Comparison of ENCODE assay signal across 11 cellular contexts in genomic region chr10:115432188-115432819, GRCh38.
DNase-seq lines count a peak whose midpoint lies in the region; ATAC-seq and TF ChIP-seq lines count a peak whose summit lies in the region.
"Had no signal": no experiment of that assay in that cellular context is flagged by ENCODE, and none has a peak within 500 bp of the region (broad histone marks: within the 10 kb centered on the region; RNA-seq: fewer than 3 reads in every experiment).

No MANE protein-coding gene starts in this region.

- in situ Hi-C loops in Panc1 (cut with HindIII; ENCODE audit: low pct_unique_long_range_greater_than_20kb, low sequenced_read_pairs) = no loop called here

- H3K36me3 Mint-ChIP-seq in stimulated activated naive B cell treated with anti-CD40 and anti-IgM and Interleukin-4, amounts not matched to agents 10 μg/mL and 1 μg/mL and 100 μg/mL, for 72 hours = no peaks in the 10 kb centered on the region

- TF ChIP-seq POLR2A in uterus (IDR thresholded peaks at IDR 0.05) = no peak

- H3K27me3 ChIP-seq in Panc1 (ENCODE audit: control insufficient read depth, insufficient read depth, low read length) (no peaks in the 10 kb centered on the region), uterus (no peaks in the 10 kb centered on the region)
- H3K27me3 ChIP-seq: transverse colon had no signal

- BruUV-seq in Panc1 (replicated peaks; lab: Mats Ljungman, UMichigan) = no TSS peak

- DNase-seq in A172 (ENCODE audit: low spot score) = peak; percentile 32
- no peak for DNase-seq in GM10248 (ENCODE audit: extremely low spot score)
- no peak for DNase-seq in Panc1 (ENCODE audit: low read depth, low spot score)
- DNase-seq in foreskin fibroblast = peak; percentile 2 to 55
- no peak for DNase-seq in T1000 (lab: John Stamatoyannopoulos, UW)
- no peak for DNase-seq in uterus
- no peak for DNase-seq in stimulated activated naive B cell treated with anti-CD40 and anti-IgM and Interleukin-4, amounts not matched to agents 10 μg/mL and 1 μg/mL and 100 μg/mL, for 72 hours
- DNase-seq: effector CD4-positive, alpha-beta T cell; transverse colon had no signal

- no peak overlapping the region for H3K4me3 Mint-ChIP-seq in stimulated activated naive B cell treated with anti-CD40 and anti-IgM and Interleukin-4, amounts not matched to agents 10 μg/mL and 1 μg/mL and 100 μg/mL, for 72 hours

- 0 out of 2 replicates have a peak, but pooled peaks have one; percentile 65 for ATAC-seq in Panc1
- ATAC-seq in HG03442 (IDR thresholded peaks at IDR 0.05; ENCODE audit: unreplicated experiment) = no peak
- no peak for ATAC-seq in stimulated activated naive B cell treated with anti-CD40 and anti-IgM and Interleukin-4, amounts not matched to agents 10 μg/mL and 1 μg/mL and 100 μg/mL, for 72 hours (replicated peaks)

- no peaks in the 10 kb centered on the region for H3K4me1 ChIP-seq in Panc1 (ENCODE audit: control insufficient read depth, insufficient read depth, low read length)
- no peaks in the 10 kb centered on the region for H3K4me1 ChIP-seq in uterus
- H3K4me1 ChIP-seq: prostate gland, transverse colon had no signal

- peak; percentile 32 for TF ChIP-seq CTCF in GM10248 (IDR thresholded peaks at IDR 0.05; ENCODE audit: control extremely low read depth, extremely low read depth, low read depth, missing control alignments)
- peak; percentile 68; the same call in 1 of the 2 replicates for TF ChIP-seq CTCF in Panc1 (IDR thresholded peaks at IDR 0.05)
- peak; percentile 28 for TF ChIP-seq CTCF in foreskin fibroblast (IDR thresholded peaks at IDR 0.05; ENCODE audit: low read depth, low read length)
- TF ChIP-seq CTCF in uterus (IDR thresholded peaks at IDR 0.05) = no peak

- H3K27ac Mint-ChIP-seq in stimulated activated naive B cell treated with anti-CD40 and anti-IgM and Interleukin-4, amounts not matched to agents 10 μg/mL and 1 μg/mL and 100 μg/mL, for 72 hours = no peak overlapping the region

- no peak overlapping the region for H3K4me3 ChIP-seq in Panc1 (ENCODE audit: low read depth in 2 of 2, low read length in 2 of 2)
- no peak overlapping the region for H3K4me3 ChIP-seq in foreskin fibroblast (ENCODE audit: low read depth in 1 of 2, low read length in 2 of 2)
- H3K4me3 ChIP-seq in uterus = no peak overlapping the region
- H3K4me3 ChIP-seq: prostate gland, transverse colon had no signal

- intact Hi-C loops in Panc1 (cut with micrococcal nuclease; ENCODE audit: unreplicated experiment) = loop anchor here (5.0 kb wide), 3 partner anchors 270 to 955 kb away; no protein-coding TSS in a partner anchor
- intact Hi-C loops in uterus (cut with DNase I; ENCODE audit: low total_unique reads) = no loop called here

- CTCF ChIA-PET in GM10248 (lab: Yijun Ruan, JAX) (interaction anchor here (0.8 to 1.6 kb wide), 3 partner anchors 17 to 856 kb away, joined by 3 to 4 read pairs (median 3); no protein-coding TSS in a partner anchor), Panc1 (lab: Charles Lee) (interaction anchor here (0.5 to 1.0 kb wide), 2 partner anchors 28 to 856 kb away, joined by 3 read pairs; no protein-coding TSS in a partner anchor)

- no peaks in the 10 kb centered on the region for H3K9me3 ChIP-seq in Panc1 (ENCODE audit: control insufficient read depth, insufficient read depth, low read depth, low read length)
- H3K9me3 ChIP-seq in uterus = no peaks in the 10 kb centered on the region
- H3K9me3 ChIP-seq: prostate gland, transverse colon had no signal

- H3K36me3 ChIP-seq in Panc1 (ENCODE audit: control insufficient read depth, insufficient read depth, low read length) (no peaks in the 10 kb centered on the region), uterus (no peaks in the 10 kb centered on the region)
- H3K36me3 ChIP-seq: prostate gland, transverse colon had no signal

- no peak overlapping the region for H3K27ac ChIP-seq in Panc1 (ENCODE audit: low read length)
- no peak overlapping the region for H3K27ac ChIP-seq in uterus
- H3K27ac ChIP-seq: prostate gland, transverse colon had no signal

- H3K27me3 Mint-ChIP-seq in stimulated activated naive B cell treated with anti-CD40 and anti-IgM and Interleukin-4, amounts not matched to agents 10 μg/mL and 1 μg/mL and 100 μg/mL, for 72 hours = no peaks in the 10 kb centered on the region

- H3K9me3 Mint-ChIP-seq in stimulated activated naive B cell treated with anti-CD40 and anti-IgM and Interleukin-4, amounts not matched to agents 10 μg/mL and 1 μg/mL and 100 μg/mL, for 72 hours = no peaks in the 10 kb centered on the region

- POLR2A ChIA-PET in GM10248 (lab: Yijun Ruan, JAX) = no interaction called here
- POLR2A ChIA-PET in Panc1 (lab: Charles Lee) = no interaction called here

- H3K4me1 Mint-ChIP-seq in stimulated activated naive B cell treated with anti-CD40 and anti-IgM and Interleukin-4, amounts not matched to agents 10 μg/mL and 1 μg/mL and 100 μg/mL, for 72 hours = no peaks in the 10 kb centered on the region

Comparison
In these comparisons a context has a peak if more than half of its experiments do, and no peak if none do; other contexts are left out.
1. DNase-seq: peak in A172 (single experiment) and foreskin fibroblast (2 of 2); none in GM10248 (single experiment), Panc1 (single experiment), T1000 (single experiment), uterus (0 of 2) and stimulated activated naive B cell treated with anti-CD40 and anti-IgM and Interleukin-4, amounts not matched to agents 10 μg/mL and 1 μg/mL and 100 μg/mL, for 72 hours (single experiment).
2. CTCF ChIP-seq: peak in GM10248 (single experiment), Panc1 (single experiment) and foreskin fibroblast (single experiment); none in uterus (0 of 4).